ENCODE assay signal across 9 cellular contexts in the genomic region with DNA sequence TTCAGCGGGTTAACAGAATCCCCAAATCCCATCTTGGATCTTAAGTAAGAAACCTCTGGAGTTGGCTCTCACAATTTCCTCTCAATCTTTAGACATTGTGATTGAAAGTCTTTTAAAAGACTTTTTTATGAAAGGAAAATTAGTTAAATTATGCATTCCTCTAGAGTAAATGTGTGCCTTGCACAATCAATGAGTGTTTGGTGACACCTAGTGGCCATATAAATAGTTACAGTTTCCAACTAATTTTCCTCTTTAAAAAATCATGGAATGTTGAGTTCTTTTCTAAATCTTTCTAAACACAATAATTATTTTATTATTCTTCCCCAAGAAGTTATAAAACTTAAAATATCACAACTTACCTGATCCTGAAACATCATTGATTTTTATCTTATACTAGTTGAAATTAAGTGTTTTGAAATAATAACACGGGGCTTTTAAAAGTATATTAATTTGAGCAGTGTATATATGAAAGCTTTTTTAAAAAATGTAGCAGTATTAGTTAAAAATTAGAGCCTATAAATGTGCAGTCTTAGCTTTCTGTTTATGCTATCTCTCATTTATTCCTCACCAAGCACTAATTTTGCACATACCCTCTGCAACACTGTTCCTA.
DNase-seq lines count a peak whose midpoint lies in the region; ATAC-seq and TF ChIP-seq lines count a peak whose summit lies in the region.
"Had no signal": no experiment of that assay in that cellular context is flagged by ENCODE, and none has a peak within 500 bp of the region (broad histone marks: within the 10 kb centered on the region; RNA-seq: fewer than 3 reads in every experiment).

No MANE protein-coding gene starts in this region.

- no peaks in the 10 kb centered on the region for H3K9me3 ChIP-seq in adrenal gland (replicated peaks in 1 of 3)
- H3K9me3 ChIP-seq: BLaER1 treated with 17β-estradiol and CSF1 and Interleukin-3, amounts not matched to agents 10 nM and 100 nM had no signal

- H3K36me3 ChIP-seq in adrenal gland (replicated peaks in 1 of 2), result no peaks in the 10 kb centered on the region
- H3K36me3 ChIP-seq: BLaER1 treated with 17β-estradiol and CSF1 and Interleukin-3, amounts not matched to agents 10 nM and 100 nM had no signal

- no peaks in the 10 kb centered on the region for H3K27me3 ChIP-seq in adrenal gland
- H3K27me3 ChIP-seq: BLaER1 treated with 17β-estradiol and CSF1 and Interleukin-3, amounts not matched to agents 10 nM and 100 nM had no signal

- no peak overlapping the region for H3K27ac ChIP-seq in adrenal gland
- H3K27ac ChIP-seq: BLaER1 treated with 17β-estradiol and CSF1 and Interleukin-3, amounts not matched to agents 10 nM and 100 nM had no signal

- no peaks in the 10 kb centered on the region for H3K4me1 ChIP-seq in adrenal gland (replicated peaks in 1 of 2)
- H3K4me1 ChIP-seq: BLaER1 treated with 17β-estradiol and CSF1 and Interleukin-3, amounts not matched to agents 10 nM and 100 nM had no signal

- no peak overlapping the region for H3K4me3 ChIP-seq in adrenal gland
- H3K4me3 ChIP-seq: BLaER1 treated with 17β-estradiol and CSF1 and Interleukin-3, amounts not matched to agents 10 nM and 100 nM had no signal

- intact Hi-C loops in adrenal gland (cut with DNase I), result loop anchor here (5.0 to 10.0 kb wide), 2 partner anchors 164 to 166 kb away; no protein-coding TSS in a partner anchor

- DNase-seq in DMS79 treated with DMSO at 0.1 percent for 48 hours (lab: John Stamatoyannopoulos, UW), result peak; percentile 14
- no peak for DNase-seq in DMS79 (lab: John Stamatoyannopoulos, UW)
- peak; percentile 10 for DNase-seq in LHCN-M2 (ENCODE audit: low read depth)
- DNase-seq in adrenal gland, result no peak
- peak; percentile 38 for DNase-seq in kidney tubule cell (ENCODE audit: low spot score)
- no peak for DNase-seq in stimulated activated CD4-positive, alpha-beta T cell treated with anti-CD3 and anti-CD28 coated beads, Interleukin-4, amount 100 ng/mL, for 1 hour
- no peak for DNase-seq in NCI-H1436 (lab: John Stamatoyannopoulos, UW)

- 88 to 92% (median 90%) methylated on average over 2 of the region's 2 CpGs for WGBS in adrenal gland, 4 donors

- TF ChIP-seq POLR2A in adrenal gland (IDR thresholded peaks at IDR 0.05), result no peak

- ATAC-seq in GM19023 (IDR thresholded peaks at IDR 0.05; ENCODE audit: unreplicated experiment), result no peak

- TF ChIP-seq CTCF in adrenal gland (IDR thresholded peaks at IDR 0.05), result peak; percentile 52 to 89 (median 74)

Comparison
In these comparisons a context has a peak if more than half of its experiments do, and no peak if none do; other contexts are left out.
1. DNase-seq: peak in DMS79 treated with DMSO at 0.1 percent for 48 hours (single experiment), LHCN-M2 (single experiment) and kidney tubule cell (single experiment); none in DMS79 (single experiment), adrenal gland (0 of 7), stimulated activated CD4-positive, alpha-beta T cell treated with anti-CD3 and anti-CD28 coated beads, Interleukin-4, amount 100 ng/mL, for 1 hour (single experiment) and NCI-H1436 (single experiment).